ENCODE assay signal across 1 cellular context in genomic region chr9:6272229-6272597, GRCh38.
TF ChIP-seq lines count a peak whose summit lies in the region.

No MANE protein-coding gene starts in this region.

TF ChIP-seq in HepG2, 621 proteins besides CTCF, POLR2A, EP300 and RAD21 (continued from another document):
- TF ChIP-seq ZHX2 (IDR thresholded peaks at IDR 0.05; ENCODE audit: low read depth) (no peak), ZHX2 (CRISPR knock-in tag; IDR thresholded peaks at IDR 0.05; ENCODE audit: borderline replicate concordance) (no peak), KDM2A (CRISPR knock-in tag; IDR thresholded peaks at IDR 0.05; ENCODE audit: borderline replicate concordance, low read depth) (no peak)
TF ChIP-seq in HepG2: peak in this region for 37.
